10 cellular contexts compared by ENCODE assay signal in the genomic region with DNA sequence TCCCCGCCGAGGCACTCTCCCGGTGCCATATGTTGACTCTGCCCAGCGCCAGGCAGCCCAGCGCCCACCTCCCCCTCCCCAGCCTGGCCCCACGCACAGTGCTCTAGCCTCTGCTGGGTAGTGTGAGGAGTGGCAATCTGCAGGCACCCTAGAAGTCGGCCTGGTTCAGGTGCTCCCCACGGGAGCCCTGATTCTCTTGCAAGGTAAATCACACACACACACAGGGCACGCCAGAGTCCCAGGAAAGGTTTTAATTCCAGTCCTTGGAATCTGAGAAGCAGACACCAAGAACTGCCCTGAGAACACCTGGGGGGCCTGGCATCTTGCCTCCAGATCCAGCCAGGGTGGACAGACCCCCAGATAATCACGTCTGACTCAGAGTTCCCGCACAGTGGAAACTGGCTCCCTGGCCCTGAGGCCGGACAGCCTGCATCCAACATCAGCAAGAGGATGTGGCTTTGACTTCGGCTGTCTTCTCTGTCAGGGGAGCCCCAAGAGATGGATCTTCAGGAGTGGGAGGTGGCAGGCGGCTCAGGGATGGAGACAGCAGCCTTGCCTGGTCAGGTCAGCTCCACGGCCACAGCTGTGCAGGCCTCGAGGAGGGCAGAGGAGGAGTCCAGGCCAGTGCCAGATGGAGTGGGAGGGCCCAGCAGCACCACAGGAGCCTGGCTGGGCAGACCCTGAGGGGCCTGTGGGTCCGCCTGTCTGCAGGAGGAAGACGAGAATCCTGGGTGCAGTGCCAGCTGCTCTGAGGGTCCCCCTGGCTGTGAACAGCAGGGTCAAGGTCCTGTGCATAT. TPM values are rescaled to one million over a fixed set of nuclear protein-coding genes. Genes with fewer than 3 reads are reported as not detected.
DNase-seq lines count a peak whose midpoint lies in the region; ATAC-seq and TF ChIP-seq lines count a peak whose summit lies in the region.
"Had no signal": no experiment of that assay in that cellular context is flagged by ENCODE, and none has a peak within 500 bp of the region (broad histone marks: within the 10 kb centered on the region; RNA-seq: fewer than 3 reads in every experiment).

No MANE protein-coding gene starts in this region.

- intact Hi-C loops in activated CD4-positive, alpha-beta T cell treated with anti-CD3 and anti-CD28 coated beads for 36 hours (cut with DNase I, micrococcal nuclease) = no loop called here
- intact Hi-C loops in activated CD8-positive, alpha-beta T cell treated with anti-CD3 and anti-CD28 coated beads for 36 hours (cut with micrococcal nuclease) = no loop called here
- intact Hi-C loops in left ventricle myocardium inferior (cut with micrococcal nuclease) = no loop called here

- TF ChIP-seq CTCF in activated CD8-positive, alpha-beta T cell treated with anti-CD3 and anti-CD28 coated beads for 36 hours (IDR thresholded peaks at IDR 0.05) = no peak
- TF ChIP-seq CTCF in left ventricle myocardium inferior (IDR thresholded peaks at IDR 0.05; ENCODE audit: borderline replicate concordance) = no peak

- H3K4me1 Mint-ChIP-seq in activated CD4-positive, alpha-beta T cell treated with anti-CD3 and anti-CD28 coated beads for 36 hours = peaks cover 22% of the 10 kb centered on the region
- H3K4me1 Mint-ChIP-seq in activated CD8-positive, alpha-beta T cell treated with anti-CD3 and anti-CD28 coated beads for 36 hours (ENCODE audit: low read depth) = peaks cover 33% of the 10 kb centered on the region
- peaks cover 27 to 41% of the 10 kb centered on the region in 2 donors for H3K4me1 Mint-ChIP-seq in stimulated activated naive B cell treated with anti-CD40 and anti-IgM and Interleukin-4, amounts not matched to agents 10 μg/mL and 1 μg/mL and 100 μg/mL, for 72 hours

- H3K4me3 Mint-ChIP-seq in activated CD4-positive, alpha-beta T cell treated with anti-CD3 and anti-CD28 coated beads for 36 hours = peak overlapping the region; percentile 56
- H3K4me3 Mint-ChIP-seq in activated CD8-positive, alpha-beta T cell treated with anti-CD3 and anti-CD28 coated beads for 36 hours = peak overlapping the region; percentile 66
- peak overlapping the region; percentile 62 to 82 for H3K4me3 Mint-ChIP-seq in stimulated activated naive B cell treated with anti-CD40 and anti-IgM and Interleukin-4, amounts not matched to agents 10 μg/mL and 1 μg/mL and 100 μg/mL, for 72 hours

- H3K27ac Mint-ChIP-seq in activated CD4-positive, alpha-beta T cell treated with anti-CD3 and anti-CD28 coated beads for 36 hours = peak overlapping the region; percentile 25
- H3K27ac Mint-ChIP-seq in activated CD8-positive, alpha-beta T cell treated with anti-CD3 and anti-CD28 coated beads for 36 hours = peak overlapping the region; percentile 85
- H3K27ac Mint-ChIP-seq in stimulated activated naive B cell treated with anti-CD40 and anti-IgM and Interleukin-4, amounts not matched to agents 10 μg/mL and 1 μg/mL and 100 μg/mL, for 72 hours = peak overlapping the region; percentile 90

- H3K36me3 ChIP-seq in left ventricle myocardium inferior = peaks cover 65% of the 10 kb centered on the region

- H3K4me3 ChIP-seq in left ventricle myocardium inferior = peak overlapping the region; percentile 79

- no peaks in the 10 kb centered on the region for H3K9me3 Mint-ChIP-seq in activated CD4-positive, alpha-beta T cell treated with anti-CD3 and anti-CD28 coated beads for 36 hours (ENCODE audit: low read depth)
- no peaks in the 10 kb centered on the region for H3K9me3 Mint-ChIP-seq in activated CD8-positive, alpha-beta T cell treated with anti-CD3 and anti-CD28 coated beads for 36 hours
- H3K9me3 Mint-ChIP-seq in stimulated activated naive B cell treated with anti-CD40 and anti-IgM and Interleukin-4, amounts not matched to agents 10 μg/mL and 1 μg/mL and 100 μg/mL, for 72 hours = no peaks in the 10 kb centered on the region

- no peak for DNase-seq in activated CD4-positive, alpha-beta T cell treated with anti-CD3 and anti-CD28 coated beads for 36 hours
- no peak for DNase-seq in activated CD4-positive, alpha-beta T cell treated with anti-CD3 and anti-CD28 coated beads for 4 hours
- no peak for DNase-seq in activated CD8-positive, alpha-beta T cell treated with anti-CD3 and anti-CD28 coated beads for 36 hours
- DNase-seq in left ventricle myocardium inferior (no peak), NCI-H1417 (lab: John Stamatoyannopoulos, UW) (no peak), AG20443 (ENCODE audit: low spot score) (no peak)
- DNase-seq in stimulated activated naive B cell treated with anti-CD40 and anti-IgM and Interleukin-4, amounts not matched to agents 10 μg/mL and 1 μg/mL and 100 μg/mL, for 72 hours = no peak
- DNase-seq: NCI-H1417 treated with DMSO at 0.1 percent for 48 hours had no signal

- no peaks in the 10 kb centered on the region for H3K27me3 ChIP-seq in left ventricle myocardium inferior (ENCODE audit: low read depth)
- H3K27me3 ChIP-seq: BE2C had no signal

- peaks cover 21% of the 10 kb centered on the region for H3K36me3 Mint-ChIP-seq in activated CD4-positive, alpha-beta T cell treated with anti-CD3 and anti-CD28 coated beads for 36 hours (ENCODE audit: low read depth)
- H3K36me3 Mint-ChIP-seq in activated CD8-positive, alpha-beta T cell treated with anti-CD3 and anti-CD28 coated beads for 36 hours (ENCODE audit: low read depth) = peaks cover 31% of the 10 kb centered on the region
- peaks cover 44 to 45% of the 10 kb centered on the region in 2 donors for H3K36me3 Mint-ChIP-seq in stimulated activated naive B cell treated with anti-CD40 and anti-IgM and Interleukin-4, amounts not matched to agents 10 μg/mL and 1 μg/mL and 100 μg/mL, for 72 hours

- H3K9me3 ChIP-seq in left ventricle myocardium inferior (replicated peaks) = no peaks in the 10 kb centered on the region
- H3K9me3 ChIP-seq: BE2C had no signal

- POLR2A ChIA-PET in activated CD4-positive, alpha-beta T cell treated with anti-CD3 and anti-CD28 coated beads for 36 hours (lab: Charles Lee) = interaction anchor here (0.5 kb wide), 1 partner anchor 66 kb away, joined by 4 read pairs; no protein-coding TSS in a partner anchor
- POLR2A ChIA-PET in activated CD8-positive, alpha-beta T cell treated with anti-CD3 and anti-CD28 coated beads for 36 hours (lab: Charles Lee) = interaction anchor here (0.8 to 4.7 kb wide), 6 partner anchors 8 to 22 kb away, joined by 3 to 38 read pairs (median 4); partner anchors contain the start of genes BRMS1 and CD248

- no peaks in the 10 kb centered on the region for H3K27me3 Mint-ChIP-seq in activated CD4-positive, alpha-beta T cell treated with anti-CD3 and anti-CD28 coated beads for 36 hours
- H3K27me3 Mint-ChIP-seq in activated CD8-positive, alpha-beta T cell treated with anti-CD3 and anti-CD28 coated beads for 36 hours = no peaks in the 10 kb centered on the region
- H3K27me3 Mint-ChIP-seq in stimulated activated naive B cell treated with anti-CD40 and anti-IgM and Interleukin-4, amounts not matched to agents 10 μg/mL and 1 μg/mL and 100 μg/mL, for 72 hours = peaks cover 10 to 18% of the 10 kb centered on the region in 2 donors

- CTCF ChIA-PET in activated CD4-positive, alpha-beta T cell treated with anti-CD3 and anti-CD28 coated beads for 36 hours (lab: Charles Lee) = interaction anchor here (0.5 to 0.9 kb wide), 2 partner anchors 26 to 515 kb away, joined by 3 to 4 read pairs; no protein-coding TSS in a partner anchor
- CTCF ChIA-PET in activated CD8-positive, alpha-beta T cell treated with anti-CD3 and anti-CD28 coated beads for 36 hours (lab: Charles Lee) = interaction anchor here (0.9 to 8.7 kb wide), 6 partner anchors 8 to 115 kb away, joined by 3 to 133 read pairs (median 6); partner anchors contain the start of genes BRMS1 and CD248

- no peak for ATAC-seq in activated CD4-positive, alpha-beta T cell treated with anti-CD3 and anti-CD28 coated beads for 36 hours
- no peak for ATAC-seq in activated CD8-positive, alpha-beta T cell treated with anti-CD3 and anti-CD28 coated beads for 36 hours
- ATAC-seq in stimulated activated naive B cell treated with anti-CD40 and anti-IgM and Interleukin-4, amounts not matched to agents 10 μg/mL and 1 μg/mL and 100 μg/mL, for 72 hours (replicated peaks) = no peak
- no peak for ATAC-seq in HG03460 (IDR thresholded peaks at IDR 0.05; ENCODE audit: unreplicated experiment)

- peak overlapping the region; percentile 88 for H3K27ac ChIP-seq in left ventricle myocardium inferior (replicated peaks)

- peaks cover 27% of the 10 kb centered on the region for H3K4me1 ChIP-seq in left ventricle myocardium inferior

RNA-seq across cellular contexts. Expression of gene RIN1, which starts 1.1 kb away (rescaled TPM):
- total RNA-seq in activated CD4-positive, alpha-beta T cell treated with anti-CD3 and anti-CD28 coated beads for 36 hours = 1 to 10 TPM; 1.5 to 1.6 TPM
- 1 to 10 TPM; 1.1 to 1.6 TPM for total RNA-seq in activated CD8-positive, alpha-beta T cell treated with anti-CD3 and anti-CD28 coated beads for 36 hours
- total RNA-seq in left ventricle myocardium inferior = 1.0 TPM

RNA-seq across cellular contexts. Expression of gene BRMS1, which starts 7.6 kb away (rescaled TPM):
- 10 to 100 TPM; 29.2 to 30.2 TPM for total RNA-seq in activated CD4-positive, alpha-beta T cell treated with anti-CD3 and anti-CD28 coated beads for 36 hours
- total RNA-seq in activated CD8-positive, alpha-beta T cell treated with anti-CD3 and anti-CD28 coated beads for 36 hours = 10 to 100 TPM; 35.7 to 35.9 TPM
- 14.7 TPM for total RNA-seq in left ventricle myocardium inferior

RNA-seq across cellular contexts. Expression of gene B4GAT1, which starts 10.1 kb away (rescaled TPM):
- 1 to 10 TPM; 6.0 to 8.5 TPM for total RNA-seq in activated CD4-positive, alpha-beta T cell treated with anti-CD3 and anti-CD28 coated beads for 36 hours
- 1 to 10 TPM; 9.4 to 9.5 TPM for total RNA-seq in activated CD8-positive, alpha-beta T cell treated with anti-CD3 and anti-CD28 coated beads for 36 hours
- total RNA-seq in left ventricle myocardium inferior = 52.9 TPM

RNA-seq across cellular contexts. Expression of gene CD248, which starts 20.5 kb away (rescaled TPM):
- under 1 TPM; 0.23 to 0.26 TPM for total RNA-seq in activated CD4-positive, alpha-beta T cell treated with anti-CD3 and anti-CD28 coated beads for 36 hours
- 10 to 100 TPM; 16.3 to 16.8 TPM for total RNA-seq in activated CD8-positive, alpha-beta T cell treated with anti-CD3 and anti-CD28 coated beads for 36 hours
- total RNA-seq in left ventricle myocardium inferior = 12.3 TPM

RNA-seq across cellular contexts. Expression of gene SLC29A2, which starts 34.3 kb away (rescaled TPM):
- total RNA-seq in activated CD4-positive, alpha-beta T cell treated with anti-CD3 and anti-CD28 coated beads for 36 hours = 10 to 100 TPM; 13.6 to 14.4 TPM
- total RNA-seq in activated CD8-positive, alpha-beta T cell treated with anti-CD3 and anti-CD28 coated beads for 36 hours = 10 to 100 TPM; 11.8 to 12.2 TPM
- 14.6 TPM for total RNA-seq in left ventricle myocardium inferior

Comparison
In these comparisons a context has a peak if more than half of its experiments do, and no peak if none do; other contexts are left out.
1. H3K27ac Mint-ChIP-seq: peak in every context shown above with its lines; median percentile 90 in stimulated activated naive B cell treated with anti-CD40 and anti-IgM and Interleukin-4, amounts not matched to agents 10 μg/mL and 1 μg/mL and 100 μg/mL, for 72 hours; 85 in activated CD8-positive, alpha-beta T cell treated with anti-CD3 and anti-CD28 coated beads for 36 hours; 25 in activated CD4-positive, alpha-beta T cell treated with anti-CD3 and anti-CD28 coated beads for 36 hours.